23 cellular contexts compared by ENCODE assay signal in genomic region chr15:77866186-77866585, GRCh38.
"Had no signal": no experiment of that assay in that cellular context is flagged by ENCODE, and none has a peak within 500 bp of the region (broad histone marks: within the 10 kb centered on the region; RNA-seq: fewer than 3 reads in every experiment).

No MANE protein-coding gene starts in this region.

- H3K36me3 ChIP-seq: breast epithelium, gastroesophageal sphincter, right lobe of liver, upper lobe of left lung had no signal

- ATAC-seq: activated CD4-positive, alpha-beta T cell treated with anti-CD3 and anti-CD28 coated beads for 36 hours; activated CD8-positive, alpha-beta memory T cell treated with anti-CD3 and anti-CD28 coated beads, Interleukin-2, amount 10 ng/mL, durations not matched to agents 7 days and 5 days; activated CD8-positive, alpha-beta T cell treated with anti-CD3 and anti-CD28 coated beads, Interleukin-2, amount 10 ng/mL, durations not matched to agents 7 days and 5 days; activated naive CD8-positive, alpha-beta T cell treated with anti-CD3 and anti-CD28 coated beads, Interleukin-2, amount 50 U/mL, for 24 hours; effector memory CD8-positive, alpha-beta T cell; gastroesophageal sphincter; left colon; naive thymus-derived CD8-positive, alpha-beta T cell; right lobe of liver; stimulated activated effector memory CD8-positive, alpha-beta T cell treated with anti-CD3 and anti-CD28 coated beads, Interleukin-12 subunit alpha, Interleukin-12 subunit beta, amount 100 ng/mL, for 72 hours had no signal

- H3K4me3 ChIP-seq: breast epithelium, dorsolateral prefrontal cortex, gastroesophageal sphincter, hepatocyte, right lobe of liver, upper lobe of left lung had no signal

- H3K27ac ChIP-seq: breast epithelium, dorsolateral prefrontal cortex, gastroesophageal sphincter, hepatocyte, right lobe of liver, upper lobe of left lung had no signal

- H3K9me3 ChIP-seq: breast epithelium, gastroesophageal sphincter, right lobe of liver, upper lobe of left lung had no signal

- DNase-seq: activated CD4-positive, alpha-beta T cell treated with anti-CD3 and anti-CD28 coated beads for 36 hours; activated CD4-positive, CD25-positive, alpha-beta regulatory T cell; activated CD8-positive, alpha-beta memory T cell treated with anti-CD3 and anti-CD28 coated beads, Interleukin-2, amount 10 ng/mL, durations not matched to agents 7 days and 5 days; activated CD8-positive, alpha-beta T cell treated with anti-CD3 and anti-CD28 coated beads, Interleukin-2, amount 10 ng/mL, durations not matched to agents 7 days and 5 days; activated gamma-delta T cell; activated naive CD4-positive, alpha-beta T cell treated with anti-CD3 and anti-CD28 coated beads, Interleukin-2, amount 10 ng/mL, durations not matched to agents 7 days and 5 days; activated naive CD8-positive, alpha-beta T cell treated with anti-CD3 and anti-CD28 coated beads, Interleukin-2, amount 50 U/mL, for 24 hours; activated T-cell treated with anti-CD3 and anti-CD28 coated beads for 4 hours; effector memory CD8-positive, alpha-beta T cell; naive thymus-derived CD8-positive, alpha-beta T cell; occipital lobe; small intestine; stimulated activated CD4-positive, alpha-beta T cell treated with anti-CD3 and anti-CD28 coated beads, Interleukin-4, amount 100 ng/mL, for 24 hours; upper lobe of left lung had no signal

- H3K4me1 ChIP-seq: breast epithelium, gastroesophageal sphincter, right lobe of liver had no signal

- H3K27me3 ChIP-seq: breast epithelium, dorsolateral prefrontal cortex, hepatocyte, right lobe of liver, upper lobe of left lung had no signal

- FAIRE-seq: colon, keratinocyte, small intestine had no signal
